ENCODE assay signal across 8 cellular contexts in the genomic region with DNA sequence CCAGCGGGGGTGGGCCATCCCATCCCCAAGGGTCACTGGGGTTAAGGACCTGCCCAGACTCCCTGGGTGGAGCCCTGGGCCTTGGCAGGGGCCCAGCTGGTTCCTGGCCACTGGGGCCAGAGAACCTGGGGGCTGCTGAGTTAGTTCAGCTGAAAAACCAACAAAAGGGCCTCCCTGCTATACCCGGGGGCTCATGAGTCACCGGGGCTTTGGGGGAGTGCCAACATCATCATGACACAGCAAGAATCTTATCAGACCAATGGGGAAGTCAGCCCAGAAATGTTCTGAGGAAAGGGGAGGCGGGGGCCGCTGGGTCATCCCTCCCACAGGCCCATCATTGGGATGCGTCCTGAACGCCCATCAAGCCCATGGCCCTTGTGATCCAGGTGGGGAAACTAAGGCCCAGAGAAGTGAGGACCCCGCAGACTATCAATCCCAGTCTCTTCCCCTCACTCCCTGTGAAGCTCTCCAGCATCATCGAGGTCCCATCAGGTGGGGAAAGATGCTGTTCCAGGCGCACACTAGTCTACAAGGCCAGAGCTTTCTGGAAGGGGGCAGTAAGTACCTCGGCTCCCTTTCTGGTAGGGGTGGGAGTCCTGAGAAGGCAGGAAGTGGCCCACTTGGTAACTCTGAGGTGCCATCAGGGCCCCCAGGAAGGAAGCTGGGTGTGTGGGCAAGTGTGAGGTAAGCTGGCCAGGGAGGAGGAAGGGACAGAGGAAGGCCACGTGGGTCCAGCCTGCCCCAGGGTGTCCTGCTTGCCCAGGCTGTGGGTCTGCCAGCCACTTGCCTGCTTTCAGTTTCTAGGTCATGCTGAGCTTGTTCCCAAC. TPM values are rescaled to one million over a fixed set of nuclear protein-coding genes. Genes with fewer than 3 reads are reported as not detected.
DNase-seq lines count a peak whose midpoint lies in the region; ATAC-seq, FAIRE-seq and TF ChIP-seq lines count a peak whose summit lies in the region.

No MANE protein-coding gene starts in this region.

- H3K27me3 ChIP-seq in BLaER1 treated with 17β-estradiol and CSF1 and Interleukin-3, amounts not matched to agents 10 nM and 100 nM = peaks cover 54 to 93% (median 84%) of the 10 kb centered on the region in 11 experiments
- H3K27me3 ChIP-seq in fibroblast of lung (ENCODE audit: control insufficient read depth, insufficient read depth, low read length) = no peaks in the 10 kb centered on the region
- no peaks in the 10 kb centered on the region for H3K27me3 ChIP-seq in pancreas

- H2AFZ ChIP-seq in fibroblast of lung (ENCODE audit: low read length) = no peak overlapping the region

- WGBS in pancreas, 2 donors = 61 to 66% methylated on average over 12 of the region's 12 CpGs

- DNase-seq in LNCaP clone FGC (ENCODE audit: low read depth) = no peak
- peak; percentile 67 for DNase-seq in activated CD8-positive, alpha-beta memory T cell treated with anti-CD3 and anti-CD28 coated beads, Interleukin-2, amount 50 U/mL, for 4 hours
- peak; percentile 88 to 94 for DNase-seq in fibroblast of lung (ENCODE audit: low read depth in 2 of 2)
- peak in 4 of 6 donors; percentile 29 to 69 (median 48) for DNase-seq in pancreas
- DNase-seq in DMS153 (lab: John Stamatoyannopoulos, UW) = no peak

- TF ChIP-seq CTCF in LNCaP clone FGC (IDR thresholded peaks at IDR 0.05; ENCODE audit: control insufficient read depth, extremely low read depth, insufficient read depth) (no peak), fibroblast of lung (conservative IDR thresholded peaks at IDR 0.05 in 1 of 2, IDR thresholded peaks at IDR 0.05 in 1 of 2; ENCODE audit: low read depth in 1 of 2, low read length in 2 of 2) (no peak), pancreas (IDR thresholded peaks at IDR 0.05) (no peak)

- H3K36me3 ChIP-seq in BLaER1 treated with 17β-estradiol and CSF1 and Interleukin-3, amounts not matched to agents 10 nM and 100 nM = peaks cover 0 to 34% (median 13%) of the 10 kb centered on the region in 11 experiments; a peak in 11 of 22 replicates
- peaks cover 12% of the 10 kb centered on the region for H3K36me3 ChIP-seq in fibroblast of lung (ENCODE audit: control insufficient read depth, insufficient read depth, low read length)
- H3K36me3 ChIP-seq in pancreas = no peaks in the 10 kb centered on the region

- FAIRE-seq in pancreas (lab: Jason Lieb, UNC) = no peak

- peak overlapping the region; percentile 70 to 92 (median 86) for H3K4me2 ChIP-seq in BLaER1 treated with 17β-estradiol and CSF1 and Interleukin-3, amounts not matched to agents 10 nM and 100 nM
- peak overlapping the region; percentile 13 for H3K4me2 ChIP-seq in fibroblast of lung (ENCODE audit: extremely low read depth, insufficient read depth, low read length)

- ATAC-seq in pancreas = peak in 3 of 4 donors; percentile 8 to 52 (median 11)
- no peak for ATAC-seq in GM19351 (IDR thresholded peaks at IDR 0.05; ENCODE audit: unreplicated experiment)
- no peak for ATAC-seq in HG02938 (IDR thresholded peaks at IDR 0.05; ENCODE audit: unreplicated experiment)

- peaks cover 30% of the 10 kb centered on the region for H3K79me2 ChIP-seq in fibroblast of lung (ENCODE audit: control insufficient read depth, insufficient read depth, low read length)

- peaks cover 0 to 39% (median 7%) of the 10 kb centered on the region in 11 experiments; a peak in 10 of 22 replicates for H4K20me1 ChIP-seq in BLaER1 treated with 17β-estradiol and CSF1 and Interleukin-3, amounts not matched to agents 10 nM and 100 nM
- no peaks in the 10 kb centered on the region for H4K20me1 ChIP-seq in fibroblast of lung (ENCODE audit: control insufficient read depth, extremely low read depth, insufficient read depth, low read length)

- H3K4me1 ChIP-seq in BLaER1 treated with 17β-estradiol and CSF1 and Interleukin-3, amounts not matched to agents 10 nM and 100 nM = peaks cover 48 to 73% (median 57%) of the 10 kb centered on the region in 10 experiments
- H3K4me1 ChIP-seq in fibroblast of lung (ENCODE audit: control insufficient read depth, extremely low read depth, insufficient read depth, low read length) = peaks cover 11% of the 10 kb centered on the region
- H3K4me1 ChIP-seq in pancreas = peaks cover 0 to 2% (median 0%) of the 10 kb centered on the region in 3 donors

- H3K27ac ChIP-seq in BLaER1 treated with 17β-estradiol and CSF1 and Interleukin-3, amounts not matched to agents 10 nM and 100 nM = peak overlapping the region; percentile 69 to 98 (median 94)
- H3K27ac ChIP-seq in fibroblast of lung (ENCODE audit: insufficient read depth, low read length) (peak overlapping the region; percentile 96), pancreas (peak overlapping the region in 1 of 4 donors; percentile 22)

- intact Hi-C loops in pancreas (cut with DNase I) = no loop called here

- H3K9me3 ChIP-seq in BLaER1 treated with 17β-estradiol and CSF1 and Interleukin-3, amounts not matched to agents 10 nM and 100 nM (replicated peaks in 1 of 11) = peaks cover 0 to 21% (median 14%) of the 10 kb centered on the region in 11 experiments; a peak in 17 of 22 replicates
- no peaks in the 10 kb centered on the region for H3K9me3 ChIP-seq in fibroblast of lung (ENCODE audit: control insufficient read depth, insufficient read depth, low read depth, low read length)
- H3K9me3 ChIP-seq in pancreas = no peaks in the 10 kb centered on the region

- peak overlapping the region in 9 of 10 experiments; percentile 5 to 80 (median 39); a peak in 14 of 20 replicates for H3K4me3 ChIP-seq in BLaER1 treated with 17β-estradiol and CSF1 and Interleukin-3, amounts not matched to agents 10 nM and 100 nM
- H3K4me3 ChIP-seq in LNCaP clone FGC (ENCODE audit: low read depth, low read length) = peak overlapping the region; percentile 33
- H3K4me3 ChIP-seq in fibroblast of lung (replicated peaks in 1 of 4; ENCODE audit: control extremely low read depth in 1 of 4, insufficient read depth in 1 of 4, low read depth in 3 of 4, low read length in 4 of 4) = no peak overlapping the region
- no peak overlapping the region for H3K4me3 ChIP-seq in pancreas

- peak overlapping the region; percentile 69 to 87 (median 81) for H3K9ac ChIP-seq in BLaER1 treated with 17β-estradiol and CSF1 and Interleukin-3, amounts not matched to agents 10 nM and 100 nM
- H3K9ac ChIP-seq in fibroblast of lung (ENCODE audit: insufficient read depth, low read length) = peak overlapping the region; percentile 42

RNA-seq across cellular contexts. Expression of a gene that starts 4.5 kb away (rescaled TPM):
- total RNA-seq in fibroblast of lung = 52.1 and 86.2 TPM in 2 replicates
- 109 and 229 TPM in 2 replicates for polyA plus RNA-seq in fibroblast of lung
- 236 and 397 TPM in 2 replicates for polyA plus RNA-seq in fibroblast of lung (2012)
- polyA minus RNA-seq in fibroblast of lung (ENCODE audit: low replicate concordance) = 725 and 757 TPM in 2 replicates
- total RNA-seq in pancreas = 10 to 100 TPM in 3 of 6 donors, 1 to 10 TPM in 3; 6.7 to 17.9 (median 11.0) TPM
- polyA plus RNA-seq in pancreas = 10 to 100 TPM; 11.4 to 17.0 TPM

RNA-seq across cellular contexts. Expression of a gene that starts 5.3 kb away (rescaled TPM):
- total RNA-seq in fibroblast of lung (8.7 and 20.1 TPM in 2 replicates), pancreas (10 to 100 TPM in 2 of 6 donors, 1 to 10 TPM in 4; 6.3 to 11.7 (median 8.3) TPM)
- polyA plus RNA-seq in fibroblast of lung (14.8 and 27.8 TPM in 2 replicates), pancreas (10 to 100 TPM; 25.2 to 29.7 TPM)
- 23.2 and 43.0 TPM in 2 replicates for polyA plus RNA-seq in fibroblast of lung (2012)
- 14.0 and 19.4 TPM in 2 replicates for polyA minus RNA-seq in fibroblast of lung (ENCODE audit: low replicate concordance)

RNA-seq across cellular contexts. Expression of a gene that starts 26.1 kb away (rescaled TPM):
- total RNA-seq in fibroblast of lung = 30.0 and 30.2 TPM in 2 replicates
- polyA plus RNA-seq in fibroblast of lung = 16.5 and 17.3 TPM in 2 replicates
- polyA plus RNA-seq in fibroblast of lung (2012) = 27.9 and 31.6 TPM in 2 replicates
- 20.7 and 23.7 TPM in 2 replicates for polyA minus RNA-seq in fibroblast of lung (ENCODE audit: low replicate concordance)
- 10 to 100 TPM; 26.4 to 40.4 (median 32.7) TPM for total RNA-seq in pancreas
- polyA plus RNA-seq in pancreas = 10 to 100 TPM; 70.7 to 78.5 TPM

RNA-seq across cellular contexts. Expression of a gene that starts 42.8 kb away (rescaled TPM):
- not detected in 2 replicates for total RNA-seq in fibroblast of lung
- polyA plus RNA-seq in fibroblast of lung = not detected in 2 replicates
- not detected in 2 replicates for polyA plus RNA-seq in fibroblast of lung (2012)
- polyA minus RNA-seq in fibroblast of lung (ENCODE audit: low replicate concordance) = not detected in 2 replicates
- not detected for total RNA-seq in pancreas
- polyA plus RNA-seq in pancreas = not detected

RNA-seq across cellular contexts. Expression of a gene that starts 51.7 kb away (rescaled TPM):
- total RNA-seq in fibroblast of lung (13.9 and 15.2 TPM in 2 replicates), pancreas (10 to 100 TPM in 5 of 6 donors, 1 to 10 TPM in 1; 9.6 to 12.2 (median 11.3) TPM)
- polyA plus RNA-seq in fibroblast of lung (15.5 and 16.0 TPM in 2 replicates), pancreas (10 to 100 TPM; 16.2 to 19.1 TPM)
- 26.3 and 32.6 TPM in 2 replicates for polyA plus RNA-seq in fibroblast of lung (2012)
- polyA minus RNA-seq in fibroblast of lung (ENCODE audit: low replicate concordance) = 19.2 and 20.2 TPM in 2 replicates

Comparison
In these comparisons a context has a peak if more than half of its experiments do, and no peak if none do; other contexts are left out.
1. H3K4me3 ChIP-seq: peak in BLaER1 treated with 17β-estradiol and CSF1 and Interleukin-3, amounts not matched to agents 10 nM and 100 nM (9 of 10) and LNCaP clone FGC (single experiment); none in fibroblast of lung (0 of 4) and pancreas (0 of 4).
2. DNase-seq: peak in activated CD8-positive, alpha-beta memory T cell treated with anti-CD3 and anti-CD28 coated beads, Interleukin-2, amount 50 U/mL, for 4 hours (single experiment), fibroblast of lung (2 of 2) and pancreas (4 of 6); none in LNCaP clone FGC (single experiment) and DMS153 (single experiment).
3. ATAC-seq: peak in pancreas (3 of 4); none in GM19351 (single experiment) and HG02938 (single experiment).